9 cellular contexts compared by ENCODE assay signal in genomic region chr7:2522780-2523433, GRCh38. TPM values are rescaled to one million over a fixed set of nuclear protein-coding genes. Genes with fewer than 3 reads are reported as not detected.
DNase-seq lines count a peak whose midpoint lies in the region; ATAC-seq and TF ChIP-seq lines count a peak whose summit lies in the region.
"Had no signal": no experiment of that assay in that cellular context is flagged by ENCODE, and none has a peak within 500 bp of the region (broad histone marks: within the 10 kb centered on the region; RNA-seq: fewer than 3 reads in every experiment).

No MANE protein-coding gene starts in this region.

- ATAC-seq in Right ventricle myocardium superior (ENCODE audit: poor library complexity), result no peak
- no peak for ATAC-seq in HG02938 (IDR thresholded peaks at IDR 0.05; ENCODE audit: unreplicated experiment)

- TF ChIP-seq EP300 in sigmoid colon (IDR thresholded peaks at IDR 0.05), result no peak

- H3K36me3 Mint-ChIP-seq in activated CD4-positive, alpha-beta memory T cell treated with anti-CD3 and anti-CD28 coated beads for 36 hours, result peaks cover 10% of the 10 kb centered on the region

- peak overlapping the region; percentile 83 for H3K27ac Mint-ChIP-seq in activated CD4-positive, alpha-beta memory T cell treated with anti-CD3 and anti-CD28 coated beads for 36 hours

- intact Hi-C loops in Right ventricle myocardium superior (cut with DNase I) (no loop called here), sigmoid colon (cut with DNase I) (no loop called here)
- intact Hi-C loops in activated CD4-positive, alpha-beta memory T cell treated with anti-CD3 and anti-CD28 coated beads for 36 hours (cut with micrococcal nuclease), result loop anchor here (1.0 to 5.0 kb wide), 4 partner anchors 7 to 121 kb away; partner anchors contain the start of genes CHST12 and GRIFIN

- H3K4me3 Mint-ChIP-seq in activated CD4-positive, alpha-beta memory T cell treated with anti-CD3 and anti-CD28 coated beads for 36 hours, result peak overlapping the region; percentile 87

- no peak for TF ChIP-seq CTCF in right atrium auricular region (IDR thresholded peaks at IDR 0.05)
- TF ChIP-seq CTCF in foreskin fibroblast (IDR thresholded peaks at IDR 0.05; ENCODE audit: low read depth, low read length), result no peak
- no peak for TF ChIP-seq CTCF in sigmoid colon (IDR thresholded peaks at IDR 0.05)

- no peaks in the 10 kb centered on the region for H3K9me3 Mint-ChIP-seq in activated CD4-positive, alpha-beta memory T cell treated with anti-CD3 and anti-CD28 coated beads for 36 hours

- no peak for DNase-seq in right atrium auricular region (ENCODE audit: low spot score)
- no peak for DNase-seq in Right ventricle myocardium superior
- DNase-seq in activated CD4-positive, alpha-beta memory T cell treated with anti-CD3 and anti-CD28 coated beads for 36 hours, result peak; percentile 68
- peak in 1 of 2 donors; percentile 82 for DNase-seq in foreskin fibroblast
- DNase-seq in sigmoid colon, result no peak
- no peak for DNase-seq in ureter (ENCODE audit: low spot score)
- DNase-seq in NCI-H1694 (lab: John Stamatoyannopoulos, UW), result no peak

- no peak for TF ChIP-seq POLR2A in sigmoid colon (IDR thresholded peaks at IDR 0.05)

- H3K27ac ChIP-seq in right atrium auricular region, result peak overlapping the region; percentile 46 to 53
- H3K27ac ChIP-seq in sigmoid colon, result peak overlapping the region; percentile 7 to 58 (median 52)

- H3K27me3 ChIP-seq in right atrium auricular region (no peaks in the 10 kb centered on the region), sigmoid colon (peaks cover 42 to 85% (median 79%) of the 10 kb centered on the region in 3 donors)

- no peaks in the 10 kb centered on the region for H3K27me3 Mint-ChIP-seq in activated CD4-positive, alpha-beta memory T cell treated with anti-CD3 and anti-CD28 coated beads for 36 hours

- 10 to 41% methylated on average over 19 of the region's 19 CpGs for WGBS in sigmoid colon, 2 donors

- POLR2A ChIA-PET in activated CD4-positive, alpha-beta memory T cell treated with anti-CD3 and anti-CD28 coated beads for 36 hours (lab: Charles Lee), result interaction anchor here (2.5 kb wide), 1 partner anchor 12 kb away, joined by 18 read pairs; no protein-coding TSS in a partner anchor

- CTCF ChIA-PET in activated CD4-positive, alpha-beta memory T cell treated with anti-CD3 and anti-CD28 coated beads for 36 hours (lab: Charles Lee), result interaction anchor here (1.0 to 1.5 kb wide), 2 partner anchors 36 to 54 kb away, joined by 3 to 4 read pairs; no protein-coding TSS in a partner anchor

- H3K4me1 ChIP-seq in right atrium auricular region (peaks cover 0 to 86% of the 10 kb centered on the region in 2 donors), sigmoid colon (peaks cover 0 to 62% (median 42%) of the 10 kb centered on the region in 4 donors)

- H3K4me1 Mint-ChIP-seq in activated CD4-positive, alpha-beta memory T cell treated with anti-CD3 and anti-CD28 coated beads for 36 hours (ENCODE audit: low read depth), result peaks cover 47% of the 10 kb centered on the region

- H3K9me3 ChIP-seq in right atrium auricular region, result no peaks in the 10 kb centered on the region
- H3K9me3 ChIP-seq in sigmoid colon, result no peaks in the 10 kb centered on the region

- H3K36me3 ChIP-seq in right atrium auricular region, result peaks cover 12% of the 10 kb centered on the region
- no peaks in the 10 kb centered on the region for H3K36me3 ChIP-seq in sigmoid colon

- H3K4me3 ChIP-seq in right atrium auricular region (peak overlapping the region in 1 of 2 donors; percentile 62), foreskin fibroblast (ENCODE audit: low read depth in 1 of 2, low read length in 2 of 2) (peak overlapping the region; percentile 26 to 56), sigmoid colon (peak overlapping the region in 2 of 4 donors; percentile 51 to 57)

RNA-seq across cellular contexts. Expression of gene LFNG, which starts 3.3 kb away (rescaled TPM):
- total RNA-seq in right atrium auricular region (1 to 10 TPM; 3.8 to 4.3 TPM), Right ventricle myocardium superior (4.6 TPM), sigmoid colon (1 to 10 TPM; 1.8 to 5.8 (median 5.3) TPM), ureter (22.5 TPM)
- total RNA-seq in activated CD4-positive, alpha-beta memory T cell treated with anti-CD3 and anti-CD28 coated beads for 36 hours, result 10 to 100 TPM; 33.0 to 33.1 TPM
- 10 to 100 TPM in 2 of 3 donors, 1 to 10 TPM in 1; 9.2 to 34.5 (median 14.4) TPM for polyA plus RNA-seq in sigmoid colon

RNA-seq across cellular contexts. Expression of gene BRAT1, which starts 32.4 kb away (rescaled TPM):
- total RNA-seq in right atrium auricular region (10 to 100 TPM; 20.9 to 24.6 TPM), Right ventricle myocardium superior (14.7 TPM), sigmoid colon (10 to 100 TPM; 17.8 to 24.6 (median 22.1) TPM), ureter (24.0 TPM)
- total RNA-seq in activated CD4-positive, alpha-beta memory T cell treated with anti-CD3 and anti-CD28 coated beads for 36 hours, result 10 to 100 TPM; 33.5 to 33.6 TPM
- 10 to 100 TPM in 2 of 3 donors, 1 to 10 TPM in 1; 9.6 to 25.9 (median 11.3) TPM for polyA plus RNA-seq in sigmoid colon

RNA-seq across cellular contexts. Expression of gene IQCE, which starts 35.9 kb away (rescaled TPM):
- 1 to 10 TPM; 6.6 to 9.1 TPM for total RNA-seq in right atrium auricular region
- total RNA-seq in Right ventricle myocardium superior, result 9.9 TPM
- total RNA-seq in activated CD4-positive, alpha-beta memory T cell treated with anti-CD3 and anti-CD28 coated beads for 36 hours, result 10 to 100 TPM in 1 of 2 experiments, 1 to 10 TPM in 1; 8.5 to 10.7 TPM
- total RNA-seq in sigmoid colon, result 10 to 100 TPM in 2 of 4 donors, 1 to 10 TPM in 2; 6.4 to 22.4 (median 11.8) TPM
- polyA plus RNA-seq in sigmoid colon, result 10 to 100 TPM in 1 of 3 donors, 1 to 10 TPM in 2; 8.1 to 19.6 (median 9.6) TPM
- 23.0 TPM for total RNA-seq in ureter

RNA-seq across cellular contexts. Expression of gene GRIFIN, which starts 46.7 kb away (rescaled TPM):
- total RNA-seq in right atrium auricular region, result not detected
- not detected for total RNA-seq in Right ventricle myocardium superior
- not detected for total RNA-seq in activated CD4-positive, alpha-beta memory T cell treated with anti-CD3 and anti-CD28 coated beads for 36 hours
- total RNA-seq in sigmoid colon, result not detected
- polyA plus RNA-seq in sigmoid colon, result not detected
- not detected for total RNA-seq in ureter
- polyA plus RNA-seq: thymus had no signal
